ENCODE assay signal across 18 cellular contexts in the genomic region with DNA sequence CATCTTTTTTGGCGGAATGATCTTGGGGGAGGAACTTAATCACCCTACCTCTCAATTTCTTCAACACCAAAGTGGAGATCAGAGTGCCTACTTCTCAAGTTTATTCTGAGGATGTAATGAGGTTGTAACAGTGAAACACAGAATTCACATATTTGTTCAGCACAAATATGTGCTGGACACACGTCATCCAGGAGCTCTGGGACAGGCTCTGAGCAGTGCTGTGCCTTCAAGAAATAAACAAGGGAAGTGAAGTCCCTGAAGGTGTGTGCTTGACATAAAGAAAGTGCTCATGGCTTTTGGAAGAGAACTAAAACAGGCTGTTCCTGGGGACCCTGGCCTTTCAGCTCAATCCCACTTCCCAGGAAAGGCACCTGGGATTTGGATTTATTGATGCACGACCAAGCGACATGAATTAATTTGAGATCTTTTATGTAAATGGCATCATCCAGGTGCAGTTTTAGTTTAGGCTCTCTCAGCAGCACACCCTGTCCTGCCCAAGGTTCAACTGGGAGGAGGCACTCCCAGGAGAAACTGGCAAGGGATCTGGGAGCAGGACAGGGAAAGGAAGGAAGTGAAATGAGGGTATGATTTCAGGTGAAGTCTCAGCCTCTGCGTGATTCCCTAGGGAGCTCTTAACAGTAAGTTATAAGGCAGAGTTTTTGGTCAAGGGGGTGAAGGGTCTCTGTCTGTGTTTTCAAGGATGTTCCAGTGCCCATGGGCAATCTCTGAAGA.
"Had no signal": no experiment of that assay in that cellular context is flagged by ENCODE, and none has a peak within 500 bp of the region (broad histone marks: within the 10 kb centered on the region; RNA-seq: fewer than 3 reads in every experiment).

No MANE protein-coding gene starts in this region.

- H3K27ac Mint-ChIP-seq: activated naive CD8-positive, alpha-beta T cell treated with anti-CD3 and anti-CD28 coated beads, Interleukin-2, amount 10 ng/mL, durations not matched to agents 7 days and 5 days; dendritic cell treated with granulocyte-macrophage colony-stimulating factor and Interleukin-4, amounts not matched to agents 40 ng/mL and 50 ng/mL, for 4 days; stimulated activated naive CD8-positive, alpha-beta T cell treated with anti-CD3 and anti-CD28 coated beads, Interleukin-15, Interleukin-2, amounts not matched to agents 100 ng/mL and 50 ng/mL, for 24 hours; type B pancreatic cell had no signal

- H3K27ac ChIP-seq: brain microvascular endothelial cell, foreskin keratinocyte, parathyroid adenoma, sigmoid colon, suprapubic skin had no signal

- H3K4me1 Mint-ChIP-seq: central memory CD8-positive, alpha-beta T cell had no signal

- H3K9me3 ChIP-seq: sigmoid colon, spleen, suprapubic skin had no signal

- H3K9me3 Mint-ChIP-seq: activated naive CD8-positive, alpha-beta T cell treated with anti-CD3 and anti-CD28 coated beads, Interleukin-2, amount 10 ng/mL, durations not matched to agents 7 days and 5 days; dendritic cell treated with granulocyte-macrophage colony-stimulating factor and Interleukin-4, amounts not matched to agents 40 ng/mL and 50 ng/mL, for 4 days; naive thymus-derived CD8-positive, alpha-beta T cell; type B pancreatic cell had no signal

- H2AFZ ChIP-seq: parathyroid adenoma had no signal

- DNase-seq: activated naive CD4-positive, alpha-beta T cell; activated naive CD8-positive, alpha-beta T cell treated with anti-CD3 and anti-CD28 coated beads, Interleukin-2, amount 10 ng/mL, durations not matched to agents 7 days and 5 days; activated T-cell treated with anti-CD3 and anti-CD28 coated beads for 4 hours; brain microvascular endothelial cell; effector memory CD4-positive, alpha-beta T cell; head of caudate nucleus; naive thymus-derived CD8-positive, alpha-beta T cell; sigmoid colon; T1000 had no signal

- H3K36me3 Mint-ChIP-seq: activated naive CD8-positive, alpha-beta T cell treated with anti-CD3 and anti-CD28 coated beads, Interleukin-2, amount 10 ng/mL, durations not matched to agents 7 days and 5 days; naive thymus-derived CD8-positive, alpha-beta T cell; type B pancreatic cell had no signal

- H3K27me3 ChIP-seq: brain microvascular endothelial cell, foreskin keratinocyte, sigmoid colon had no signal

- ATAC-seq: activated CD4-positive, CD25-positive, alpha-beta regulatory T cell treated with anti-CD3 and anti-CD28 coated beads, Interleukin-2, amount 50 U/mL, for 24 hours; naive thymus-derived CD8-positive, alpha-beta T cell had no signal

- H3K4me1 ChIP-seq: parathyroid adenoma, sigmoid colon, suprapubic skin had no signal

- H3K27me3 Mint-ChIP-seq: activated naive CD8-positive, alpha-beta T cell treated with anti-CD3 and anti-CD28 coated beads, Interleukin-2, amount 10 ng/mL, durations not matched to agents 7 days and 5 days; central memory CD8-positive, alpha-beta T cell; naive thymus-derived CD8-positive, alpha-beta T cell; stimulated activated naive CD8-positive, alpha-beta T cell treated with anti-CD3 and anti-CD28 coated beads, Interleukin-15, Interleukin-2, amounts not matched to agents 100 ng/mL and 50 ng/mL, for 24 hours had no signal

- H3K79me2 ChIP-seq: parathyroid adenoma had no signal

- H3K9ac ChIP-seq: parathyroid adenoma had no signal

- H3K4me3 ChIP-seq: sigmoid colon, spleen, suprapubic skin had no signal

- H3K36me3 ChIP-seq: brain microvascular endothelial cell, sigmoid colon, spleen, suprapubic skin had no signal

- H3K4me3 Mint-ChIP-seq: activated naive CD8-positive, alpha-beta T cell treated with anti-CD3 and anti-CD28 coated beads, Interleukin-2, amount 10 ng/mL, durations not matched to agents 7 days and 5 days; central memory CD8-positive, alpha-beta T cell; dendritic cell treated with granulocyte-macrophage colony-stimulating factor and Interleukin-4, amounts not matched to agents 40 ng/mL and 50 ng/mL, for 4 days; stimulated activated naive CD8-positive, alpha-beta T cell treated with anti-CD3 and anti-CD28 coated beads, Interleukin-15, Interleukin-2, amounts not matched to agents 100 ng/mL and 50 ng/mL, for 24 hours; type B pancreatic cell had no signal
